ENCODE assay signal across 9 cellular contexts in genomic region chr20:53655909-53656652, GRCh38.
A peak's percentile ranks its signal among the peaks of the same experiment; 100 is the strongest.
DNase-seq lines count a peak whose midpoint lies in the region; ATAC-seq and TF ChIP-seq lines count a peak whose summit lies in the region.
"Had no signal": no experiment of that assay in that cellular context is flagged by ENCODE, and none has a peak within 500 bp of the region (broad histone marks: within the 10 kb centered on the region; RNA-seq: fewer than 3 reads in every experiment).

No MANE protein-coding gene starts in this region.

- H3K4me2 ChIP-seq in OCI-LY3 (ENCODE audit: low read length) = peak overlapping the region; percentile 75

- peaks cover 84% of the 10 kb centered on the region for H3K4me1 ChIP-seq in OCI-LY3 (ENCODE audit: low read length)
- H3K4me1 ChIP-seq in sigmoid colon = peaks cover 0 to 29% (median 23%) of the 10 kb centered on the region in 4 donors

- peak overlapping the region; percentile 26; the same call in 1 of the 2 replicates for H2AFZ ChIP-seq in OCI-LY3 (ENCODE audit: low read depth, low read length)

- WGBS in sigmoid colon, 2 donors = 47 to 57% methylated on average over 6 of the region's 6 CpGs

- H3K27me3 ChIP-seq in GM06990 (replicated peaks; ENCODE audit: control insufficient read depth, insufficient read depth, low read length) (no peaks in the 10 kb centered on the region), OCI-LY3 (ENCODE audit: low read depth, low read length) (no peaks in the 10 kb centered on the region), sigmoid colon (no peaks in the 10 kb centered on the region)

- TF ChIP-seq EP300 in sigmoid colon (IDR thresholded peaks at IDR 0.05) = no peak

- H3K36me3 ChIP-seq in GM06990 (ENCODE audit: control insufficient read depth, insufficient read depth, low read length) (no peaks in the 10 kb centered on the region), OCI-LY3 (replicated peaks; ENCODE audit: low read depth, low read length) (no peaks in the 10 kb centered on the region), sigmoid colon (no peaks in the 10 kb centered on the region)

- no peak for TF ChIP-seq POLR2A in sigmoid colon (IDR thresholded peaks at IDR 0.05)

- H3K4me3 ChIP-seq in GM06990 (replicated peaks; ENCODE audit: low read depth, low read length) (peak overlapping the region; percentile 10; the same call in 1 of the 2 replicates), OCI-LY3 (ENCODE audit: low read length) (peak overlapping the region; percentile 35), sigmoid colon (no peak overlapping the region)

- TF ChIP-seq CTCF in GM06990 (IDR thresholded peaks at IDR 0.05; ENCODE audit: insufficient read depth, low read length, poor library complexity, severe bottlenecking) = no peak
- TF ChIP-seq CTCF in OCI-LY3 (IDR thresholded peaks at IDR 0.05; ENCODE audit: low read depth, low read length) = no peak
- no peak for TF ChIP-seq CTCF in sigmoid colon (IDR thresholded peaks at IDR 0.05)

- H3K27ac ChIP-seq in OCI-LY3 (ENCODE audit: low read length) = peak overlapping the region; percentile 86
- H3K27ac ChIP-seq in sigmoid colon = peak overlapping the region; percentile 10 to 57 (median 24)

- no peaks in the 10 kb centered on the region for H3K9me3 ChIP-seq in OCI-LY3 (ENCODE audit: insufficient read depth, low read length)
- H3K9me3 ChIP-seq in sigmoid colon = no peaks in the 10 kb centered on the region

- H4K20me1 ChIP-seq in OCI-LY3 (ENCODE audit: insufficient read depth, low read length) = no peaks in the 10 kb centered on the region

- no peaks in the 10 kb centered on the region for H3K79me2 ChIP-seq in OCI-LY3 (ENCODE audit: low read length)

- H3K9ac ChIP-seq in OCI-LY3 (ENCODE audit: low read length) = peak overlapping the region; percentile 34

- no peak for ATAC-seq in HG03565 (IDR thresholded peaks at IDR 0.05; ENCODE audit: unreplicated experiment)
- ATAC-seq in GM18873 (IDR thresholded peaks at IDR 0.05; ENCODE audit: low FRiP score, unreplicated experiment) = no peak

- DNase-seq in GM06990 (ENCODE audit: extremely low read depth, insufficient read length) (peak; percentile 56), dedifferentiated amniotic fluid mesenchymal stem cell (ENCODE audit: extremely low spot score) (peak; percentile 45), sigmoid colon (no peak), DMS53 (lab: John Stamatoyannopoulos, UW) (no peak), SHP77 (lab: John Stamatoyannopoulos, UW) (no peak)
- DNase-seq: retina had no signal

- intact Hi-C loops in sigmoid colon (cut with DNase I) = no loop called here

Comparison
In these comparisons a context has a peak if more than half of its experiments do, and no peak if none do; other contexts are left out.
1. DNase-seq: peak in GM06990 (single experiment) and dedifferentiated amniotic fluid mesenchymal stem cell (single experiment); none in sigmoid colon (single experiment), DMS53 (single experiment) and SHP77 (0 of 2).
2. H3K4me3 ChIP-seq: peak in GM06990 (single experiment) and OCI-LY3 (single experiment); none in sigmoid colon (0 of 4).